In genomic region chr1:177909416-177909815, GRCh38 we compare ENCODE assay signal across 30 cellular contexts.
"Had no signal": no experiment of that assay in that cellular context is flagged by ENCODE, and none has a peak within 500 bp of the region (broad histone marks: within the 10 kb centered on the region; RNA-seq: fewer than 3 reads in every experiment).

No MANE protein-coding gene starts in this region.

- H3K4me3 Mint-ChIP-seq: activated B cell treated with CpG ODN at 0.5 μM for 24 hours; activated CD4-positive, alpha-beta memory T cell treated with anti-CD3 and anti-CD28 coated beads for 36 hours; activated naive CD4-positive, alpha-beta T cell treated with anti-CD3 and anti-CD28 coated beads, Interleukin-2, amount 10 ng/mL, durations not matched to agents 7 days and 5 days; activated naive CD8-positive, alpha-beta T cell treated with anti-CD3 and anti-CD28 coated beads for 36 hours; central memory CD8-positive, alpha-beta T cell had no signal

- ATAC-seq: Right ventricle myocardium inferior, SK-N-SH treated with all-trans-retinoic acid at 6 μM for 48 hours had no signal

- H3K27ac Mint-ChIP-seq: activated B cell treated with CpG ODN at 0.5 μM for 24 hours; activated CD4-positive, alpha-beta memory T cell treated with anti-CD3 and anti-CD28 coated beads for 36 hours; activated naive CD4-positive, alpha-beta T cell treated with anti-CD3 and anti-CD28 coated beads, Interleukin-2, amount 10 ng/mL, durations not matched to agents 7 days and 5 days; activated naive CD8-positive, alpha-beta T cell treated with anti-CD3 and anti-CD28 coated beads for 36 hours had no signal

- H3K27me3 Mint-ChIP-seq: activated CD4-positive, alpha-beta memory T cell treated with anti-CD3 and anti-CD28 coated beads for 36 hours; activated naive CD4-positive, alpha-beta T cell treated with anti-CD3 and anti-CD28 coated beads, Interleukin-2, amount 10 ng/mL, durations not matched to agents 7 days and 5 days; central memory CD8-positive, alpha-beta T cell had no signal

- DNase-seq: activated B cell treated with CpG ODN at 0.5 μM for 24 hours; activated CD4-positive, alpha-beta memory T cell treated with anti-CD3 and anti-CD28 coated beads for 36 hours; activated CD4-positive, alpha-beta T cell treated with anti-CD3 and anti-CD28 coated beads for 4 hours; activated CD4-positive, alpha-beta T cell treated with anti-CD3 and anti-CD28 coated beads, Interleukin-2, amount 50 U/mL, for 1 hour; activated CD4-positive, CD25-positive, alpha-beta regulatory T cell treated with anti-CD3 and anti-CD28 coated beads, Interleukin-2, amount 50 U/mL, for 72 hours; activated CD8-positive, alpha-beta memory T cell treated with anti-CD3 and anti-CD28 coated beads, Interleukin-2, amount 50 U/mL, for 48 hours; activated effector memory CD4-positive, alpha-beta T cell treated with Interleukin-2 at 50 U/mL for 16 hours; activated naive CD4-positive, alpha-beta T cell treated with anti-CD3 and anti-CD28 coated beads, Interleukin-2, amount 10 ng/mL, durations not matched to agents 7 days and 5 days; activated naive CD8-positive, alpha-beta T cell treated with anti-CD3 and anti-CD28 coated beads for 36 hours; activated T-cell treated with anti-CD3 and anti-CD28 coated beads, Interleukin-2, amount 50 U/mL, for 48 hours; amniotic stem cell; aorta; brain microvascular endothelial cell; Kasumi-1; KG1; MM.1S; MV-4-11; NCI-H1092; NCI-H1417 treated with DMSO at 0.1 percent for 48 hours; NCI-H187 treated with DMSO at 0.1 percent for 48 hours; NCI-H2081; NCI-H524 treated with DMSO at 0.1 percent for 48 hours; PC-9; SIG-M5; T-helper 1 cell; T-helper 2 cell; T-helper 9 cell had no signal

- H3K4me1 Mint-ChIP-seq: activated B cell treated with CpG ODN at 0.5 μM for 24 hours; activated naive CD4-positive, alpha-beta T cell treated with anti-CD3 and anti-CD28 coated beads, Interleukin-2, amount 10 ng/mL, durations not matched to agents 7 days and 5 days; activated naive CD8-positive, alpha-beta T cell treated with anti-CD3 and anti-CD28 coated beads for 36 hours; central memory CD8-positive, alpha-beta T cell had no signal

- H3K36me3 Mint-ChIP-seq: activated CD4-positive, alpha-beta memory T cell treated with anti-CD3 and anti-CD28 coated beads for 36 hours; activated naive CD4-positive, alpha-beta T cell treated with anti-CD3 and anti-CD28 coated beads, Interleukin-2, amount 10 ng/mL, durations not matched to agents 7 days and 5 days; activated naive CD8-positive, alpha-beta T cell treated with anti-CD3 and anti-CD28 coated beads for 36 hours had no signal

- H3K9me3 Mint-ChIP-seq: activated CD4-positive, alpha-beta memory T cell treated with anti-CD3 and anti-CD28 coated beads for 36 hours; activated naive CD4-positive, alpha-beta T cell treated with anti-CD3 and anti-CD28 coated beads, Interleukin-2, amount 10 ng/mL, durations not matched to agents 7 days and 5 days; activated naive CD8-positive, alpha-beta T cell treated with anti-CD3 and anti-CD28 coated beads for 36 hours had no signal
